In genomic region chr14:90996967-90997366, GRCh38 we compare ENCODE assay signal across 24 cellular contexts.
DNase-seq lines count a peak whose midpoint lies in the region; ATAC-seq and TF ChIP-seq lines count a peak whose summit lies in the region.
"Had no signal": no experiment of that assay in that cellular context is flagged by ENCODE, and none has a peak within 500 bp of the region (broad histone marks: within the 10 kb centered on the region; RNA-seq: fewer than 3 reads in every experiment).

No MANE protein-coding gene starts in this region.

- H3K36me3 Mint-ChIP-seq in activated B cell treated with CpG ODN at 0.5 μM for 24 hours (ENCODE audit: low read depth) (peaks cover 29% of the 10 kb centered on the region), naive B cell (peaks cover 0 to 16% of the 10 kb centered on the region in 2 donors)

- peaks cover 42% of the 10 kb centered on the region for H3K4me1 Mint-ChIP-seq in activated B cell treated with CpG ODN at 0.5 μM for 24 hours
- H3K4me1 Mint-ChIP-seq in naive B cell = peaks cover 23 to 60% (median 30%) of the 10 kb centered on the region in 3 donors

- no peaks in the 10 kb centered on the region for H3K9me3 Mint-ChIP-seq in activated B cell treated with CpG ODN at 0.5 μM for 24 hours
- peaks cover 0 to 6% (median 2%) of the 10 kb centered on the region in 7 donors for H3K9me3 Mint-ChIP-seq in naive B cell

- ATAC-seq in activated B cell treated with CpG ODN at 0.5 μM for 24 hours (ENCODE audit: low read depth) (no peak), naive B cell (ENCODE audit: low read depth in 2 of 2) (peak; percentile 57 to 67), HG03565 (IDR thresholded peaks at IDR 0.05; ENCODE audit: unreplicated experiment) (no peak), HG03520 (IDR thresholded peaks at IDR 0.05; ENCODE audit: unreplicated experiment) (no peak)
- ATAC-seq: HCT116, HepG2 had no signal

- TF ChIP-seq CTCF in activated B cell treated with CpG ODN at 0.5 μM for 24 hours (IDR thresholded peaks at IDR 0.05) = no peak

- intact Hi-C loops in activated B cell treated with CpG ODN at 0.5 μM for 24 hours (cut with micrococcal nuclease) = no loop called here

- peak overlapping the region; percentile 80 for H3K27ac Mint-ChIP-seq in activated B cell treated with CpG ODN at 0.5 μM for 24 hours
- H3K27ac Mint-ChIP-seq in naive B cell = peak overlapping the region; percentile 47 to 91 (median 78)
- H3K27ac Mint-ChIP-seq: CD4-positive, CD25-positive, alpha-beta regulatory T cell had no signal

- no peaks in the 10 kb centered on the region for H3K27me3 Mint-ChIP-seq in activated B cell treated with CpG ODN at 0.5 μM for 24 hours
- no peaks in the 10 kb centered on the region for H3K27me3 Mint-ChIP-seq in naive B cell
- H3K27me3 Mint-ChIP-seq: CD4-positive, CD25-positive, alpha-beta regulatory T cell had no signal

- H3K4me3 Mint-ChIP-seq in activated B cell treated with CpG ODN at 0.5 μM for 24 hours (peak overlapping the region; percentile 35), naive B cell (peak overlapping the region; percentile 31 to 87 (median 78))
- H3K4me3 Mint-ChIP-seq: CD4-positive, CD25-positive, alpha-beta regulatory T cell had no signal

- CTCF ChIA-PET in activated B cell treated with CpG ODN at 0.5 μM for 24 hours (lab: Charles Lee) = no interaction called here

- POLR2A ChIA-PET in activated B cell treated with CpG ODN at 0.5 μM for 24 hours (lab: Charles Lee) = interaction anchor here (1.7 to 2.4 kb wide), 2 partner anchors 13 to 118 kb away, joined by 5 to 9 read pairs; no protein-coding TSS in a partner anchor

- peak; percentile 31 for DNase-seq in NOMO-1 treated with DMSO at 0.1 percent for 48 hours (lab: John Stamatoyannopoulos, UW; ENCODE audit: unreplicated experiment)
- DNase-seq in NOMO-1 treated with dmso at 0.1 percent for 144 hours (lab: John Stamatoyannopoulos, UW; ENCODE audit: unreplicated experiment) = no peak
- DNase-seq in activated B cell treated with CpG ODN at 0.5 μM for 24 hours = no peak
- DNase-seq in naive B cell = peak; percentile 23
- no peak for DNase-seq in COLO829 (ENCODE audit: low spot score)
- DNase-seq: 8988T; ACHN; CD4-positive, CD25-positive, alpha-beta regulatory T cell; COR-L47; EL; GF-D8; Karpas-422; NCI-H1092 treated with DMSO at 0.1 percent for 48 hours; NCI-H1436; NCI-H1930; NCI-H2107; NCI-H526 treated with DMSO at 0.1 percent for 48 hours; OCI-M1; Peyer's patch; SHP77 treated with DMSO at 0.1 percent for 48 hours had no signal

Comparison
In these comparisons a context has a peak if more than half of its experiments do, and no peak if none do; other contexts are left out.
1. DNase-seq: peak in NOMO-1 treated with DMSO at 0.1 percent for 48 hours (single experiment) and naive B cell (single experiment); none in NOMO-1 treated with dmso at 0.1 percent for 144 hours (single experiment), activated B cell treated with CpG ODN at 0.5 μM for 24 hours (single experiment) and COLO829 (single experiment).
2. ATAC-seq: peak in naive B cell (2 of 2); none in activated B cell treated with CpG ODN at 0.5 μM for 24 hours (single experiment), HG03565 (single experiment) and HG03520 (single experiment).